8 cellular contexts compared by ENCODE assay signal in the genomic region with DNA sequence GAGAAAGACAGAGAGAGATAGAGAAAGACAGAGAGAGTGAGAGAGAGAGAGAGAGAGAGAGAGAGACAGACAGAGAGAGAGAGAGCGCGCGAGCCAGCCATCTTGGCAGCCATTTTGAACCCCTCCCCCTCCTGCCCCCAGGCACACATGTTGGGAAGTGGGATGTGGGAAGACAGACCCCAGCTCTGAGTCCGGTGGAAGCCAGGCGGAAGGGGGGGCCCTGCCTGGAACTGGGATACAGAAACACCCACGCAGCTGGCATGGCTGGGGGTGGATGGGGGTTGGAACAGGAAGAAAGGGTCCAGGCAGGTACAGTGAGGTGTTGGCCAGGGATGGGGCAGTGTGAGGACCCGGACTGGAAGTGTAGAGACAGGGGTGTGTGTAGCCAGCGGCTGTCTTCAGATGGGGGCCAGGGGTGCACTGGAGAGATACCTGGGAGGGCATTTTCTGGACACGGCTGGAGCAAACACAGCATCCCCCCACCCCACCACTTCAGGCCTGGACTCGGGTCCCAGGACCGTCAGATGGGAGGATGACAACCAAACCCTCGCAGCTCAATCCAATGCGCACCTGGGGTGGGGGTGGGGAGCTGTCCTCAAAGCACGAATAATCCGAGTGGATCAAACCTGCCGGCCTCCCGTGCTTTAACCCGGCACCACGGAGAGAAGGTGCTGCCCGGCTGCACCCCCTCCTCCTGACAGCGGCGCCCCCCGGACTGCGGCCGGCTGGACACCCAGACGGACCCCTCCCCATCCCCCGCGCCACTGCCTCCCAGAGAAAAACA. TPM values are rescaled to one million over a fixed set of nuclear protein-coding genes. Genes with fewer than 3 reads are reported as not detected.
DNase-seq lines count a peak whose midpoint lies in the region; FAIRE-seq and TF ChIP-seq lines count a peak whose summit lies in the region.
"Not testable (repeated sequence)": the region's sequence is repeated elsewhere in the genome, so short reads cannot be mapped to it uniquely, and the experiment has no call there.

No MANE protein-coding gene starts in this region.

- peak overlapping the region; percentile 72 to 85 (median 82); a peak in 21 of 22 replicates for H3K9ac ChIP-seq in BLaER1 treated with 17β-estradiol and CSF1 and Interleukin-3, amounts not matched to agents 10 nM and 100 nM
- H3K9ac ChIP-seq in astrocyte (ENCODE audit: low read length) = not testable (repeated sequence)
- H3K9ac ChIP-seq in neuronal stem cell (ENCODE audit: low read depth, low read length, poor library complexity) (peak overlapping the region; percentile 88), stomach smooth muscle (ENCODE audit: low read length in 2 of 2) (peak overlapping the region in 1 of 2 donors; percentile 42)

- H3K36me3 ChIP-seq in BLaER1 treated with 17β-estradiol and CSF1 and Interleukin-3, amounts not matched to agents 10 nM and 100 nM; WERI-Rb-1; astrocyte (ENCODE audit: insufficient read depth, low read length); neuronal stem cell (replicated peaks in 1 of 2; ENCODE audit: control insufficient read depth in 2 of 2, insufficient read depth in 2 of 2, low read length in 2 of 2); stomach smooth muscle (ENCODE audit: control insufficient read depth in 2 of 2, insufficient read depth in 2 of 2, low read length in 2 of 2): not testable (repeated sequence)

- H2AFZ ChIP-seq in astrocyte (ENCODE audit: low read depth, low read length) = not testable (repeated sequence)
- peak overlapping the region; percentile 82 for H2AFZ ChIP-seq in neuronal stem cell (ENCODE audit: low read length)

- DNase-seq in WERI-Rb-1; astrocyte (ENCODE audit: low read depth); epithelial cell of proximal tubule (ENCODE audit: low read depth); neuronal stem cell (ENCODE audit: low spot score): not testable (repeated sequence)
- peak; percentile 53 for DNase-seq in left kidney (ENCODE audit: low read depth, low spot score)

- not testable (repeated sequence) for TF ChIP-seq EP300 in Ishikawa (IDR thresholded peaks at IDR 0.05; ENCODE audit: borderline replicate concordance)

- not testable (repeated sequence) for H3K9me3 ChIP-seq in BLaER1 treated with 17β-estradiol and CSF1 and Interleukin-3, amounts not matched to agents 10 nM and 100 nM (replicated peaks in 1 of 11); WERI-Rb-1 (ENCODE audit: severe bottlenecking); astrocyte (ENCODE audit: insufficient read depth, low read depth, low read length); neuronal stem cell (replicated peaks in 1 of 2; ENCODE audit: control insufficient read depth in 2 of 2, insufficient read depth in 1 of 2, low read depth in 1 of 2, low read length in 2 of 2); stomach smooth muscle (ENCODE audit: control insufficient read depth in 2 of 2, low read length in 2 of 2)

- H3K27ac Mint-ChIP-seq in astrocyte (ENCODE audit: unreplicated experiment) = peak overlapping the region; percentile 94

- not testable (repeated sequence) for H3K36me3 Mint-ChIP-seq in astrocyte (ENCODE audit: low read depth, unreplicated experiment)

- not testable (repeated sequence) for TF ChIP-seq CTCF in WERI-Rb-1 (IDR thresholded peaks at IDR 0.05; ENCODE audit: low read depth, low read length); astrocyte (IDR thresholded peaks at IDR 0.05; ENCODE audit: insufficient read depth, low read depth, low read length); epithelial cell of proximal tubule (conservative IDR thresholded peaks at IDR 0.05; ENCODE audit: low read depth, low read length)

- H4K20me1 ChIP-seq in BLaER1 treated with 17β-estradiol and CSF1 and Interleukin-3, amounts not matched to agents 10 nM and 100 nM = peaks cover 0 to 60% (median 48%) of the 10 kb centered on the region in 11 experiments; a peak in 18 of 22 replicates
- H4K20me1 ChIP-seq in astrocyte (ENCODE audit: insufficient read depth, low read length) = peaks cover 14% of the 10 kb centered on the region

- TF ChIP-seq RAD21 in Ishikawa (IDR thresholded peaks at IDR 0.05; ENCODE audit: low read depth) = not testable (repeated sequence)

- H3K27me3 Mint-ChIP-seq in astrocyte (ENCODE audit: low read depth, unreplicated experiment) = peaks cover 11% of the 10 kb centered on the region

- not testable (repeated sequence) for H4K8ac ChIP-seq in neuronal stem cell (ENCODE audit: low read depth, low read length)

- H3K4me1 ChIP-seq in BLaER1 treated with 17β-estradiol and CSF1 and Interleukin-3, amounts not matched to agents 10 nM and 100 nM = peaks cover 26 to 67% (median 56%) of the 10 kb centered on the region in 10 experiments; a peak in 19 of 20 replicates
- not testable (repeated sequence) for H3K4me1 ChIP-seq in astrocyte (ENCODE audit: insufficient read depth, low read length); neuronal stem cell (ENCODE audit: control insufficient read depth in 2 of 2, insufficient read depth in 1 of 2, low read depth in 1 of 2, low read length in 2 of 2); stomach smooth muscle (ENCODE audit: control insufficient read depth, insufficient read depth, low read length)

- H3K4me1 Mint-ChIP-seq in astrocyte (ENCODE audit: low read depth, unreplicated experiment) = not testable (repeated sequence)

- not testable (repeated sequence) for H2BK120ac ChIP-seq in neuronal stem cell (ENCODE audit: low read depth, low read length)

- not testable (repeated sequence) for H3K79me1 ChIP-seq in neuronal stem cell (ENCODE audit: low read depth, low read length)

- H3K14ac ChIP-seq in neuronal stem cell (ENCODE audit: low read length) = peak overlapping the region; percentile 56

- no CpG with 5 or more reads among the region's 28 CpGs for WGBS in neuronal stem cell (ENCODE audit: extremely low coverage in 2 of 2, insufficient read length in 2 of 2, insufficient replicate concordance in 1 of 2), 2 donors

- peak overlapping the region; percentile 93 for H3K23ac ChIP-seq in neuronal stem cell (ENCODE audit: low read depth, low read length, poor library complexity)

- peak overlapping the region; percentile 86 to 92 (median 91) for H3K4me2 ChIP-seq in BLaER1 treated with 17β-estradiol and CSF1 and Interleukin-3, amounts not matched to agents 10 nM and 100 nM
- H3K4me2 ChIP-seq in astrocyte (ENCODE audit: low read length) = peak overlapping the region; percentile 57
- peak overlapping the region; percentile 78 for H3K4me2 ChIP-seq in neuronal stem cell (ENCODE audit: insufficient read depth, low read length, poor library complexity, severe bottlenecking)

- H2BK15ac ChIP-seq in neuronal stem cell (ENCODE audit: low read length) = not testable (repeated sequence)

- peak overlapping the region; percentile 91 for H3K4me3 Mint-ChIP-seq in astrocyte (ENCODE audit: unreplicated experiment)

- peak overlapping the region; percentile 97 for H2BK5ac ChIP-seq in neuronal stem cell (ENCODE audit: low read length)

- H3K9me3 Mint-ChIP-seq in astrocyte (ENCODE audit: unreplicated experiment) = not testable (repeated sequence)

- H3K27me3 ChIP-seq in BLaER1 treated with 17β-estradiol and CSF1 and Interleukin-3, amounts not matched to agents 10 nM and 100 nM = peaks cover 34 to 56% (median 44%) of the 10 kb centered on the region in 11 experiments
- H3K27me3 ChIP-seq in WERI-Rb-1 (ENCODE audit: insufficient read depth, low read depth, severe bottlenecking); neuronal stem cell (ENCODE audit: control insufficient read depth in 3 of 3, insufficient read depth in 3 of 3, low read depth in 1 of 3, low read length in 3 of 3); stomach smooth muscle (ENCODE audit: control insufficient read depth in 1 of 2, insufficient read depth in 2 of 2, low read length in 2 of 2): not testable (repeated sequence)
- peaks cover 11% of the 10 kb centered on the region for H3K27me3 ChIP-seq in astrocyte (ENCODE audit: insufficient read depth, low read length)

- not testable (repeated sequence) for H2AK5ac ChIP-seq in neuronal stem cell (ENCODE audit: low read depth, low read length)

- not testable (repeated sequence) for H3K4ac ChIP-seq in neuronal stem cell (ENCODE audit: low read length)

- H3K27ac ChIP-seq in BLaER1 treated with 17β-estradiol and CSF1 and Interleukin-3, amounts not matched to agents 10 nM and 100 nM = peak overlapping the region in 8 of 11 experiments; percentile 49 to 90 (median 84); a peak in 10 of 22 replicates
- peak overlapping the region; percentile 57 for H3K27ac ChIP-seq in WERI-Rb-1
- not testable (repeated sequence) for H3K27ac ChIP-seq in astrocyte (ENCODE audit: low read depth, low read length); neuronal stem cell (replicated peaks; ENCODE audit: low read length); stomach smooth muscle (ENCODE audit: low read length)

- peak overlapping the region; percentile 80 for H3K18ac ChIP-seq in neuronal stem cell (ENCODE audit: low read length)

- FAIRE-seq in astrocyte (lab: Jason Lieb, UNC) = not testable (repeated sequence)

- H3K4me3 ChIP-seq in BLaER1 treated with 17β-estradiol and CSF1 and Interleukin-3, amounts not matched to agents 10 nM and 100 nM = peak overlapping the region; percentile 60 to 80 (median 73)
- peak overlapping the region; percentile 67 for H3K4me3 ChIP-seq in WERI-Rb-1 (ENCODE audit: low read depth, low read length)
- H3K4me3 ChIP-seq in astrocyte (ENCODE audit: insufficient read depth, low read depth, low read length) = not testable (repeated sequence)
- H3K4me3 ChIP-seq in epithelial cell of proximal tubule (ENCODE audit: low read depth, low read length) = peak overlapping the region; percentile 52
- peak overlapping the region; percentile 54 to 96 for H3K4me3 ChIP-seq in neuronal stem cell (ENCODE audit: low read length in 2 of 2)
- H3K4me3 ChIP-seq in stomach smooth muscle (ENCODE audit: low read length in 2 of 2) = peak overlapping the region; percentile 59 to 71

- H2BK12ac ChIP-seq in neuronal stem cell (ENCODE audit: low read length) = not testable (repeated sequence)

- H3K79me2 ChIP-seq in astrocyte (ENCODE audit: insufficient read depth, low read length) = not testable (repeated sequence)

- H4K91ac ChIP-seq in neuronal stem cell (ENCODE audit: low read depth, low read length, poor library complexity) = not testable (repeated sequence)

TF ChIP-seq in Ishikawa, 13 proteins besides CTCF, POLR2A, EP300 and RAD21:
- peak; percentile 72 for TF ChIP-seq YY1 (IDR thresholded peaks at IDR 0.05; ENCODE audit: low read depth)
- peak; percentile 25; the same call in 1 of the 2 replicates for TF ChIP-seq TCF12 (IDR thresholded peaks at IDR 0.05; ENCODE audit: low read depth)

RNA-seq across cellular contexts. Expression of a gene that starts 1.1 kb away (rescaled TPM):
- total RNA-seq in astrocyte = 40.9 and 48.9 TPM in 2 replicates
- 1.4 and 3.3 TPM in 2 replicates for total RNA-seq in epithelial cell of proximal tubule
- 41.4 TPM for polyA plus RNA-seq in neuronal stem cell (2013, experiment 1 of 2)
- polyA plus RNA-seq in neuronal stem cell (2013, experiment 2 of 2) = 42.1 TPM
